Comparison of ENCODE assay signal across 8 cellular contexts in the genomic region with DNA sequence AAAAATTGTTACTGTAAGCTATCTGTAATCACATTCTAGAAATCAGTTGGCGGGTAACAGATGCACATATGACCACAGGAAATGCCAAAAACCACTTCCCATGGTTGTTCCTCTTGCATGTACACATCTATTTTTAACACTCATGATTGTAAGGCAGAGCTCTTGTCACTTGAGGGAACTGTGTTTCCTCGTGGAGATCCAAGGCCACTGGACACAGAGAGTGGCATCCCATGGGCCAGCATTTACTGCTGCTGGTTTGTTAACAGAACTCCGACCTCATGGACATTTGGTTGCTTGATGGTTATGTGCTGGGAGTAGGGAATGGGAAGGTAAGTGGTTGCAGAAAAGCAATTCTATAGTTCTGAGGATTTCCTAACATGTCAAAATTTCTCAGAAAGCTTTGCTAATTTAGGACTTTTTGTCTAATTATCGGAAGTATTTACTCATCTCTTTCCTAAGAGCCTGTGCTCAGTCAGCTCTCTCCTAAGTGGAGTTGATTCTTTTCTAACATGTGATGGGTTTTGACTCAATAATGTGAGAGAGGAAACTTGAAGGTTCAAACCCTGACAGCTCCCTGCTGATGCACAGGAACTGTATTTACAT.
A peak's percentile ranks its signal among the peaks of the same experiment; 100 is the strongest.
DNase-seq lines count a peak whose midpoint lies in the region; ATAC-seq and TF ChIP-seq lines count a peak whose summit lies in the region.

No MANE protein-coding gene starts in this region.

- DNase-seq in GM12865 (ENCODE audit: low read depth) (peak; percentile 80), NB4 (ENCODE audit: low read depth) (peak; percentile 88), esophagus muscularis mucosa (ENCODE audit: extremely low spot score) (peak; percentile 84), WERI-Rb-1 (no peak), ecto neural progenitor cell (ENCODE audit: low spot score) (no peak), RKO (ENCODE audit: low spot score) (no peak), HK-2 (ENCODE audit: unreplicated experiment) (no peak)

- no peaks in the 10 kb centered on the region for H3K36me3 ChIP-seq in esophagus muscularis mucosa
- no peaks in the 10 kb centered on the region for H3K36me3 ChIP-seq in WERI-Rb-1

- no peak for TF ChIP-seq CTCF in GM12865 (IDR thresholded peaks at IDR 0.05; ENCODE audit: insufficient read depth, low read depth, low read length, missing control alignments)
- TF ChIP-seq CTCF in NB4 (IDR thresholded peaks at IDR 0.05; ENCODE audit: low read depth, low read length): no peak
- no peak for TF ChIP-seq CTCF in esophagus muscularis mucosa (IDR thresholded peaks at IDR 0.05)
- TF ChIP-seq CTCF in WERI-Rb-1 (IDR thresholded peaks at IDR 0.05; ENCODE audit: low read depth, low read length): no peak

- H3K4me3 ChIP-seq in GM12865 (ENCODE audit: low read depth, low read length) (no peak overlapping the region), NB4 (ENCODE audit: low read depth, low read length) (peak overlapping the region; percentile 48), esophagus muscularis mucosa (no peak overlapping the region), WERI-Rb-1 (ENCODE audit: low read depth, low read length) (no peak overlapping the region)

- ATAC-seq in GM21723 (IDR thresholded peaks at IDR 0.05; ENCODE audit: unreplicated experiment): peak; percentile 76

- H3K9me3 ChIP-seq in esophagus muscularis mucosa (no peaks in the 10 kb centered on the region), WERI-Rb-1 (ENCODE audit: severe bottlenecking) (no peaks in the 10 kb centered on the region)

- H3K27me3 ChIP-seq in esophagus muscularis mucosa: no peaks in the 10 kb centered on the region
- H3K27me3 ChIP-seq in WERI-Rb-1 (ENCODE audit: insufficient read depth, low read depth, severe bottlenecking): no peaks in the 10 kb centered on the region

- TF ChIP-seq POLR2A in NB4 (IDR thresholded peaks at IDR 0.05; ENCODE audit: extremely low read depth, insufficient read length): no peak
- no peak for TF ChIP-seq POLR2A in esophagus muscularis mucosa (IDR thresholded peaks at IDR 0.05; ENCODE audit: low read depth)

- intact Hi-C loops in esophagus muscularis mucosa (cut with DNase I): no loop called here

- TF ChIP-seq EP300 in esophagus muscularis mucosa (IDR thresholded peaks at IDR 0.05): no peak

- WGBS in esophagus muscularis mucosa: 72% methylated on average over 4 of the region's 4 CpGs

- H3K27ac ChIP-seq in esophagus muscularis mucosa (replicated peaks in 1 of 4) (no peak overlapping the region), WERI-Rb-1 (no peak overlapping the region)

- peaks cover 0 to 6% (median 0%) of the 10 kb centered on the region in 4 donors for H3K4me1 ChIP-seq in esophagus muscularis mucosa

Comparison
In these comparisons a context has a peak if more than half of its experiments do, and no peak if none do; other contexts are left out.
1. DNase-seq: peak in GM12865 (single experiment), NB4 (single experiment) and esophagus muscularis mucosa (single experiment); none in WERI-Rb-1 (single experiment), ecto neural progenitor cell (single experiment), RKO (single experiment) and HK-2 (single experiment).